In genomic region chr11:2428322-2428795, GRCh38 we compare ENCODE assay signal across 8 cellular contexts. TPM values are rescaled to one million over a fixed set of nuclear protein-coding genes. Genes with fewer than 3 reads are reported as not detected.
A peak's percentile ranks its signal among the peaks of the same experiment; 100 is the strongest.
DNase-seq lines count a peak whose midpoint lies in the region; ATAC-seq and TF ChIP-seq lines count a peak whose summit lies in the region.

No MANE protein-coding gene starts in this region.

- no peak overlapping the region for H3K4me3 ChIP-seq in astrocyte of the spinal cord (ENCODE audit: low read depth, low read length)

- no peak for ATAC-seq in HG03039 (IDR thresholded peaks at IDR 0.05; ENCODE audit: unreplicated experiment)
- no peak for ATAC-seq in HG03108 (IDR thresholded peaks at IDR 0.05; ENCODE audit: unreplicated experiment)

- DNase-seq in DMS153 (lab: John Stamatoyannopoulos, UW) = peak; percentile 38
- DNase-seq in LHCN-M2 (ENCODE audit: low read depth) = peak; percentile 19
- DNase-seq in T-helper 9 cell = peak; percentile 97
- peak; percentile 5 for DNase-seq in astrocyte of the spinal cord (ENCODE audit: low read depth, low spot score)
- DNase-seq in iPS-NIHi11 (ENCODE audit: low spot score) = peak; percentile 81
- peak; percentile 81 to 84 for DNase-seq in stimulated activated CD4-positive, alpha-beta T cell treated with anti-CD3 and anti-CD28 coated beads, Interleukin-1b, Interleukin-23, amount 100 ng/mL, for 1 hour (ENCODE audit: low read depth in 2 of 2)

- TF ChIP-seq CTCF in astrocyte of the spinal cord (IDR thresholded peaks at IDR 0.05; ENCODE audit: low read depth, low read length) = peak; percentile 83

- in situ Hi-C loops in astrocyte of the spinal cord (cut with HindIII; ENCODE audit: low sequenced_read_pairs) = no loop called here

RNA-seq across cellular contexts. Expression of gene TRPM5, which starts 16.0 kb away (rescaled TPM):
- total RNA-seq in LHCN-M2 (2014; rRNA removed) = not detected in 2 replicates
- not detected for polyA plus RNA-seq in LHCN-M2 (2012)

RNA-seq across cellular contexts. Expression of gene KCNQ1, which starts 16.4 kb away (rescaled TPM):
- total RNA-seq in LHCN-M2 (2014; rRNA removed) = not detected in 2 replicates
- polyA plus RNA-seq in LHCN-M2 (2012) = not detected

RNA-seq across cellular contexts. Expression of gene TSSC4, which starts 27.8 kb away (rescaled TPM):
- 51.6 and 61.5 TPM in 2 replicates for total RNA-seq in LHCN-M2 (2014; rRNA removed)
- 48.9 TPM for polyA plus RNA-seq in LHCN-M2 (2012)

RNA-seq across cellular contexts. Expression of gene CD81, which starts 51.2 kb away (rescaled TPM):
- total RNA-seq in LHCN-M2 (2014; rRNA removed) = 265 and 305 TPM in 2 replicates
- polyA plus RNA-seq in LHCN-M2 (2012) = 692 TPM

Comparison
In these comparisons a context has a peak if more than half of its experiments do, and no peak if none do; other contexts are left out.
1. DNase-seq: peak in every context shown above with its lines; median percentile 97 in T-helper 9 cell; 82 in stimulated activated CD4-positive, alpha-beta T cell treated with anti-CD3 and anti-CD28 coated beads, Interleukin-1b, Interleukin-23, amount 100 ng/mL, for 1 hour; 81 in iPS-NIHi11; 38 in DMS153; 19 in LHCN-M2; 5 in astrocyte of the spinal cord.